In genomic region chr13:67367385-67367784, GRCh38 we compare ENCODE assay signal across 26 cellular contexts.
"Had no signal": no experiment of that assay in that cellular context is flagged by ENCODE, and none has a peak within 500 bp of the region (broad histone marks: within the 10 kb centered on the region; RNA-seq: fewer than 3 reads in every experiment).

No MANE protein-coding gene starts in this region.

- DNase-seq: activated CD4-positive, alpha-beta T cell treated with anti-CD3 and anti-CD28 coated beads, Interleukin-2, amount 10 ng/mL, durations not matched to agents 24 days and 14 days; activated CD4-positive, alpha-beta T cell treated with anti-CD3 and anti-CD28 coated beads, Interleukin-2, amount 50 U/mL, for 4 hours; activated CD8-positive, alpha-beta T cell treated with anti-CD3 and anti-CD28 coated beads for 36 hours; activated effector memory CD4-positive, alpha-beta T cell treated with anti-CD3 and anti-CD28 coated beads, Interleukin-2, amount 50 U/mL, for 16 hours; activated naive CD4-positive, alpha-beta T cell; activated naive CD4-positive, alpha-beta T cell treated with anti-CD3 and anti-CD28 coated beads, Interleukin-2, amount 50 U/mL, for 16 hours; activated naive CD8-positive, alpha-beta T cell treated with anti-CD3 and anti-CD28 coated beads for 36 hours; activated T-cell treated with anti-CD3 and anti-CD28 coated beads, Interleukin-2, amount 50 U/mL, for 1 hour; activated T-cell treated with anti-CD3 and anti-CD28 coated beads, Interleukin-2, amount 50 U/mL, for 72 hours; amniotic stem cell; aorta; brain microvascular endothelial cell; central memory CD4-positive, alpha-beta T cell; NCI-H1092; NCI-H187 treated with DMSO at 0.1 percent for 48 hours; NCI-H510A; NCI-H526; PC-3; Peyer's patch; RPMI8226; SHP77 treated with DMSO at 0.1 percent for 48 hours; SK-N-SH; T-helper 1 cell; T-helper 2 cell; T-helper 9 cell had no signal

- H3K4me3 ChIP-seq: Peyer's patch, SJSA1 had no signal
